Comparison of ENCODE assay signal across 14 cellular contexts in genomic region chr11:19838994-19839768, GRCh38.
DNase-seq lines count a peak whose midpoint lies in the region; ATAC-seq and TF ChIP-seq lines count a peak whose summit lies in the region.
"Had no signal": no experiment of that assay in that cellular context is flagged by ENCODE, and none has a peak within 500 bp of the region (broad histone marks: within the 10 kb centered on the region; RNA-seq: fewer than 3 reads in every experiment).

No MANE protein-coding gene starts in this region.

- no peak overlapping the region for H4K8ac ChIP-seq in H9 (replicated peaks; ENCODE audit: insufficient read length, low read depth, low read length)

- no peak overlapping the region for H4K5ac ChIP-seq in H9 (ENCODE audit: insufficient read length, low read depth, low read length)

- no peak overlapping the region for H3K4me3 ChIP-seq in kidney epithelial cell (ENCODE audit: low read depth, low read length)
- H3K4me3 ChIP-seq: BLaER1, SK-N-MC had no signal

- TF ChIP-seq CTCF in H9 (conservative IDR thresholded peaks at IDR 0.05) (no peak), kidney epithelial cell (IDR thresholded peaks at IDR 0.05; ENCODE audit: insufficient read depth, low read length, poor library complexity, severe bottlenecking) (no peak), type B pancreatic cell (conservative IDR thresholded peaks at IDR 0.05) (no peak)

- H3K4me1 ChIP-seq in H9 (ENCODE audit: insufficient read depth, low read length), result no peaks in the 10 kb centered on the region
- H3K4me1 ChIP-seq: BLaER1 had no signal

- peaks cover 10 to 44% (median 37%) of the 10 kb centered on the region in 3 experiments; a peak in 6 of 7 replicates for H3K36me3 Mint-ChIP-seq in H9 (ENCODE audit: insufficient read depth in 1 of 3, low read depth in 3 of 3)
- peaks cover 11% of the 10 kb centered on the region for H3K36me3 Mint-ChIP-seq in type B pancreatic cell

- no peak overlapping the region for H3K9ac ChIP-seq in H9 (ENCODE audit: extremely low read depth, insufficient read length, low read length)
- H3K9ac ChIP-seq: BLaER1 had no signal

- H2AK5ac ChIP-seq in H9 (ENCODE audit: insufficient read length, low read length), result no peak overlapping the region

- H2BK12ac ChIP-seq in H9 (ENCODE audit: insufficient read length, low read depth, low read length), result no peak overlapping the region

- H3K79me1 ChIP-seq in H9 (ENCODE audit: insufficient read depth, low read depth, low read length, poor library complexity, severe bottlenecking), result no peaks in the 10 kb centered on the region

- no peak overlapping the region for H3T11ph ChIP-seq in H9 (ENCODE audit: low read length)

- H3K4me2 ChIP-seq in H9 (ENCODE audit: insufficient read depth, insufficient read length, low read length), result no peak overlapping the region
- H3K4me2 ChIP-seq: BLaER1 had no signal

- no peak overlapping the region for H2BK20ac ChIP-seq in H9 (ENCODE audit: low read depth, low read length, poor library complexity, severe bottlenecking)

- no peak overlapping the region for H2BK5ac ChIP-seq in H9 (ENCODE audit: insufficient read length, low read length)

- H3K27me3 Mint-ChIP-seq in H9 (ENCODE audit: low read depth) (no peaks in the 10 kb centered on the region), type B pancreatic cell (no peaks in the 10 kb centered on the region)

- H3K4ac ChIP-seq in H9 (ENCODE audit: low read depth, low read length), result no peak overlapping the region

- H3K27ac Mint-ChIP-seq in H9 (peak overlapping the region; percentile 18 to 47 (median 36); a peak in 4 of 7 replicates), type B pancreatic cell (peak overlapping the region; percentile 33)

- H4K91ac ChIP-seq in H9 (ENCODE audit: insufficient read length, low read depth, low read length), result no peak overlapping the region

- H2BK120ac ChIP-seq in H9 (ENCODE audit: low read depth, low read length, poor library complexity, severe bottlenecking), result no peak overlapping the region

- H2AFZ ChIP-seq in H9 (ENCODE audit: low read length), result no peak overlapping the region

- H3K79me2 ChIP-seq in H9 (ENCODE audit: insufficient read depth, low read length), result no peaks in the 10 kb centered on the region

- H3K4me3 Mint-ChIP-seq in H9 (no peak overlapping the region), type B pancreatic cell (no peak overlapping the region)

- no peak overlapping the region for H2BK15ac ChIP-seq in H9 (ENCODE audit: low read depth, low read length)

- H3K9me3 Mint-ChIP-seq in H9 (no peaks in the 10 kb centered on the region), type B pancreatic cell (no peaks in the 10 kb centered on the region)

- no peak overlapping the region for H3K14ac ChIP-seq in H9 (ENCODE audit: insufficient read depth, low read length)

- H3K27ac ChIP-seq in H9 (ENCODE audit: insufficient read length, low read depth, low read length), result no peak overlapping the region
- H3K27ac ChIP-seq: BLaER1, SK-N-MC had no signal

- 100% methylated on average over 1 of the region's 4 CpGs for WGBS in H9 (ENCODE audit: extremely low coverage, insufficient read length, low lambda C conversion rate)

- no peak overlapping the region for H3K56ac ChIP-seq in H9 (ENCODE audit: insufficient read length, low read depth, low read length)

- H3K23ac ChIP-seq in H9 (ENCODE audit: insufficient read length, low read depth, low read length), result no peak overlapping the region

- H3K27me3 ChIP-seq in H9 (ENCODE audit: insufficient read depth, low read length), result no peaks in the 10 kb centered on the region
- no peaks in the 10 kb centered on the region for H3K27me3 ChIP-seq in kidney epithelial cell (ENCODE audit: control insufficient read depth, insufficient read depth, low read length)
- H3K27me3 ChIP-seq: BLaER1 had no signal

- no peak for DNase-seq in H9
- peak; percentile 42 for DNase-seq in amniotic epithelial cell (ENCODE audit: low read depth)
- DNase-seq in kidney epithelial cell (ENCODE audit: low read depth), result peak; percentile 48
- DNase-seq in type B pancreatic cell (ENCODE audit: extremely low spot score, unreplicated experiment), result no peak
- DNase-seq in stimulated activated CD4-positive, alpha-beta T cell treated with anti-CD3 and anti-CD28 coated beads, Interleukin-1b, Interleukin-23, amount 100 ng/mL, for 48 hours, result no peak
- DNase-seq: NCI-H1417, NCI-H2029, NCI-H2171 treated with DMSO at 0.1 percent for 48 hours, NCI-H774 had no signal

- no peaks in the 10 kb centered on the region for H3K36me3 ChIP-seq in kidney epithelial cell (ENCODE audit: control insufficient read depth, insufficient read depth, low read length)
- H3K36me3 ChIP-seq: BLaER1 had no signal

- H4K20me1 ChIP-seq in H9 (ENCODE audit: control insufficient read depth, insufficient read depth, insufficient read length), result no peaks in the 10 kb centered on the region
- H4K20me1 ChIP-seq: BLaER1 had no signal

- ATAC-seq in GM19395 (IDR thresholded peaks at IDR 0.05; ENCODE audit: unreplicated experiment) (no peak), HG03565 (IDR thresholded peaks at IDR 0.05; ENCODE audit: unreplicated experiment) (no peak)
- ATAC-seq: Right ventricle myocardium inferior had no signal

- H3K4me1 Mint-ChIP-seq in H9 (peaks cover 8 to 14% of the 10 kb centered on the region in 2 experiments), type B pancreatic cell (ENCODE audit: unreplicated experiment) (peaks cover 13% of the 10 kb centered on the region)

- H3K9me3 ChIP-seq in H9 (ENCODE audit: control insufficient read depth, low read depth, low read length), result no peaks in the 10 kb centered on the region
- H3K9me3 ChIP-seq: BLaER1 had no signal

- no peaks in the 10 kb centered on the region for H3K23me2 ChIP-seq in H9 (ENCODE audit: insufficient read length, low read depth, low read length, poor library complexity, severe bottlenecking)

- H3K18ac ChIP-seq in H9 (ENCODE audit: insufficient read length, low read depth, low read length), result no peak overlapping the region

Comparison
In these comparisons a context has a peak if more than half of its experiments do, and no peak if none do; other contexts are left out.
1. DNase-seq: peak in amniotic epithelial cell (single experiment) and kidney epithelial cell (single experiment); none in H9 (single experiment), type B pancreatic cell (single experiment) and stimulated activated CD4-positive, alpha-beta T cell treated with anti-CD3 and anti-CD28 coated beads, Interleukin-1b, Interleukin-23, amount 100 ng/mL, for 48 hours (single experiment).